Comparison of ENCODE assay signal across 1 cellular context in genomic region chr21:38269567-38269917, GRCh38.
TF ChIP-seq lines count a peak whose summit lies in the region.

No MANE protein-coding gene starts in this region.

TF ChIP-seq in GM12878, 131 proteins besides CTCF, POLR2A, EP300 and RAD21 (continued from another document and continues in another):
- TF ChIP-seq PRDM15 (CRISPR knock-in tag; IDR thresholded peaks at IDR 0.05), result no peak
- no peak for TF ChIP-seq YY1 (IDR thresholded peaks at IDR 0.05; ENCODE audit: low read depth, low read length)
- no peak; the same call in 1 of the 2 replicates for TF ChIP-seq GATAD2B (conservative IDR thresholded peaks at IDR 0.05; ENCODE audit: low read depth)
- no peak for TF ChIP-seq ZBED1 (IDR thresholded peaks at IDR 0.05; ENCODE audit: borderline replicate concordance)
- no peak for TF ChIP-seq KDM1A (IDR thresholded peaks at IDR 0.05; ENCODE audit: borderline replicate concordance)
- peak; percentile 2; the same call in 1 of the 2 replicates for TF ChIP-seq SMC3 (IDR thresholded peaks at IDR 0.05; ENCODE audit: borderline replicate concordance, low read length)
- TF ChIP-seq RCOR1 (conservative IDR thresholded peaks at IDR 0.05; ENCODE audit: low read depth, low read length), result no peak
- TF ChIP-seq BHLHE40 (IDR thresholded peaks at IDR 0.05; ENCODE audit: borderline replicate concordance in 1 of 2, low read depth in 2 of 2, low read length in 1 of 2), result peak; percentile 78 to 81
- TF ChIP-seq CREB1 (IDR thresholded peaks at IDR 0.05; ENCODE audit: low read depth), result no peak
- no peak for TF ChIP-seq REST (IDR thresholded peaks at IDR 0.05; ENCODE audit: low read depth, low read length)
- TF ChIP-seq NKRF (conservative IDR thresholded peaks at IDR 0.05), result no peak
- TF ChIP-seq SMAD5 (IDR thresholded peaks at IDR 0.05; ENCODE audit: low read depth), result no peak
- TF ChIP-seq E2F4 (IDR thresholded peaks at IDR 0.05; ENCODE audit: low read depth, low read length), result no peak
- no peak for TF ChIP-seq NRF1 (conservative IDR thresholded peaks at IDR 0.05; ENCODE audit: low read depth, low read length)
- TF ChIP-seq MLLT1 (IDR thresholded peaks at IDR 0.05), result no peak
- peak; percentile 87 for TF ChIP-seq MTA2 (IDR thresholded peaks at IDR 0.05; ENCODE audit: low read depth)
- no peak for TF ChIP-seq ZNF592 (IDR thresholded peaks at IDR 0.05)
- no peak for TF ChIP-seq ZNF24 (IDR thresholded peaks at IDR 0.05)
- TF ChIP-seq RELB (IDR thresholded peaks at IDR 0.05; ENCODE audit: low read depth), result peak; percentile 91
- TF ChIP-seq ZSCAN29 (IDR thresholded peaks at IDR 0.05), result 0 out of 2 replicates have a peak, but pooled peaks have one; percentile 22
- TF ChIP-seq TCF3 (IDR thresholded peaks at IDR 0.05; ENCODE audit: borderline replicate concordance, insufficient read depth, low read depth, low read length), result no peak
- no peak for TF ChIP-seq MAX (IDR thresholded peaks at IDR 0.05; ENCODE audit: low read depth, low read length)
- TF ChIP-seq CUX1 (IDR thresholded peaks at IDR 0.05; ENCODE audit: insufficient replicate concordance, low read depth, low read length), result peak; percentile 5
- TF ChIP-seq EGR1 (IDR thresholded peaks at IDR 0.05; ENCODE audit: borderline replicate concordance in 1 of 2, low read depth in 2 of 2, low read length in 2 of 2), result no peak
- no peak for TF ChIP-seq HDGF (IDR thresholded peaks at IDR 0.05)
- TF ChIP-seq PAX8 (IDR thresholded peaks at IDR 0.05), result no peak
- TF ChIP-seq TCF7 (IDR thresholded peaks at IDR 0.05; ENCODE audit: borderline replicate concordance), result no peak
- no peak for TF ChIP-seq USF2 (IDR thresholded peaks at IDR 0.05; ENCODE audit: borderline replicate concordance, low read depth, low read length)
- no peak for TF ChIP-seq RELA (IDR thresholded peaks at IDR 0.05; ENCODE audit: borderline replicate concordance, partially characterized antibody)
